1 cellular context compared by ENCODE assay signal in genomic region chr11:130114281-130114680, GRCh38.
TF ChIP-seq lines count a peak whose summit lies in the region.

No MANE protein-coding gene starts in this region.

TF ChIP-seq in GM23338, 12 proteins besides CTCF, POLR2A, EP300 and RAD21 (continued from another document):
- no peak for TF ChIP-seq ZNF462 (CRISPR knock-in tag; IDR thresholded peaks at IDR 0.05)
- TF ChIP-seq, protein P1, sequence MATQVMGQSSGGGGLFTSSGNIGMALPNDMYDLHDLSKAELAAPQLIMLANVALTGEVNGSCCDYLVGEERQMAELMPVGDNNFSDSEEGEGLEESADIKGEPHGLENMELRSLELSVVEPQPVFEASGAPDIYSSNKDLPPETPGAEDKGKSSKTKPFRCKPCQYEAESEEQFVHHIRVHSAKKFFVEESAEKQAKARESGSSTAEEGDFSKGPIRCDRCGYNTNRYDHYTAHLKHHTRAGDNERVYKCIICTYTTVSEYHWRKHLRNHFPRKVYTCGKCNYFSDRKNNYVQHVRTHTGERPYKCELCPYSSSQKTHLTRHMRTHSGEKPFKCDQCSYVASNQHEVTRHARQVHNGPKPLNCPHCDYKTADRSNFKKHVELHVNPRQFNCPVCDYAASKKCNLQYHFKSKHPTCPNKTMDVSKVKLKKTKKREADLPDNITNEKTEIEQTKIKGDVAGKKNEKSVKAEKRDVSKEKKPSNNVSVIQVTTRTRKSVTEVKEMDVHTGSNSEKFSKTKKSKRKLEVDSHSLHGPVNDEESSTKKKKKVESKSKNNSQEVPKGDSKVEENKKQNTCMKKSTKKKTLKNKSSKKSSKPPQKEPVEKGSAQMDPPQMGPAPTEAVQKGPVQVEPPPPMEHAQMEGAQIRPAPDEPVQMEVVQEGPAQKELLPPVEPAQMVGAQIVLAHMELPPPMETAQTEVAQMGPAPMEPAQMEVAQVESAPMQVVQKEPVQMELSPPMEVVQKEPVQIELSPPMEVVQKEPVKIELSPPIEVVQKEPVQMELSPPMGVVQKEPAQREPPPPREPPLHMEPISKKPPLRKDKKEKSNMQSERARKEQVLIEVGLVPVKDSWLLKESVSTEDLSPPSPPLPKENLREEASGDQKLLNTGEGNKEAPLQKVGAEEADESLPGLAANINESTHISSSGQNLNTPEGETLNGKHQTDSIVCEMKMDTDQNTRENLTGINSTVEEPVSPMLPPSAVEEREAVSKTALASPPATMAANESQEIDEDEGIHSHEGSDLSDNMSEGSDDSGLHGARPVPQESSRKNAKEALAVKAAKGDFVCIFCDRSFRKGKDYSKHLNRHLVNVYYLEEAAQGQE (IDR thresholded peaks at IDR 0.05; ENCODE audit: unreplicated experiment), result no peak
- no peak for TF ChIP-seq ZNF331 (CRISPR knock-in tag; IDR thresholded peaks at IDR 0.05; ENCODE audit: low read depth)
- TF ChIP-seq CREB1 (CRISPR knock-in tag; IDR thresholded peaks at IDR 0.05; ENCODE audit: low read depth), result no peak
